Comparison of ENCODE assay signal across 22 cellular contexts in genomic region chr2:98715812-98716451, GRCh38. TPM values are rescaled to one million over a fixed set of nuclear protein-coding genes. Genes with fewer than 3 reads are reported as not detected.
A peak's percentile ranks its signal among the peaks of the same experiment; 100 is the strongest.
DNase-seq lines count a peak whose midpoint lies in the region; ATAC-seq and TF ChIP-seq lines count a peak whose summit lies in the region.
"Had no signal": no experiment of that assay in that cellular context is flagged by ENCODE, and none has a peak within 500 bp of the region (broad histone marks: within the 10 kb centered on the region; RNA-seq: fewer than 3 reads in every experiment).

No MANE protein-coding gene starts in this region.

- peaks cover 10% of the 10 kb centered on the region for H3K36me3 ChIP-seq in CD8-positive, alpha-beta T cell (ENCODE audit: insufficient read depth, low read length)
- H3K36me3 ChIP-seq in naive thymus-derived CD4-positive, alpha-beta T cell (ENCODE audit: control insufficient read depth in 2 of 3, insufficient read depth in 3 of 3, low read length in 3 of 3), result peaks cover 2 to 21% (median 14%) of the 10 kb centered on the region in 3 experiments
- H3K36me3 ChIP-seq: cardiac muscle cell had no signal

- no peaks in the 10 kb centered on the region for H3K27me3 ChIP-seq in CD8-positive, alpha-beta T cell (ENCODE audit: insufficient read depth, low read length)
- H3K27me3 ChIP-seq in naive thymus-derived CD4-positive, alpha-beta T cell (ENCODE audit: control insufficient read depth in 2 of 2, insufficient read depth in 2 of 2, low read length in 2 of 2), result no peaks in the 10 kb centered on the region
- H3K27me3 ChIP-seq: upper lobe of left lung had no signal

- H3K27ac Mint-ChIP-seq in activated CD4-positive, alpha-beta T cell treated with anti-CD3 and anti-CD28 coated beads, Interleukin-2, amount 10 ng/mL, durations not matched to agents 24 days and 14 days, result peak overlapping the region; percentile 45
- peak overlapping the region; percentile 92 for H3K27ac Mint-ChIP-seq in CD8-positive, alpha-beta T cell
- peak overlapping the region; percentile 19 for H3K27ac Mint-ChIP-seq in activated T-helper 1 cell treated with anti-CD3 and anti-CD28 coated beads, Interleukin-12 subunit alpha, Interleukin-12 subunit beta, Interleukin-2, Interleukin-4 antibody, amounts not matched to agents 30 ng/mL and 10 ng/mL and 1 ng/mL, durations not matched to agents 14 hours and 24 hours and 36 hours
- H3K27ac Mint-ChIP-seq in naive thymus-derived CD4-positive, alpha-beta T cell, result peak overlapping the region; percentile 50 to 97 (median 90)

- no peaks in the 10 kb centered on the region for H3K27me3 Mint-ChIP-seq in activated CD4-positive, alpha-beta T cell treated with anti-CD3 and anti-CD28 coated beads, Interleukin-2, amount 10 ng/mL, durations not matched to agents 24 days and 14 days
- H3K27me3 Mint-ChIP-seq in CD8-positive, alpha-beta T cell (ENCODE audit: low read depth), result no peaks in the 10 kb centered on the region
- no peaks in the 10 kb centered on the region for H3K27me3 Mint-ChIP-seq in activated T-helper 1 cell treated with anti-CD3 and anti-CD28 coated beads, Interleukin-12 subunit alpha, Interleukin-12 subunit beta, Interleukin-2, Interleukin-4 antibody, amounts not matched to agents 30 ng/mL and 10 ng/mL and 1 ng/mL, durations not matched to agents 14 hours and 24 hours and 36 hours (ENCODE audit: insufficient read depth)
- no peaks in the 10 kb centered on the region for H3K27me3 Mint-ChIP-seq in naive thymus-derived CD4-positive, alpha-beta T cell

- peak overlapping the region; percentile 22 for H3K27ac ChIP-seq in CD8-positive, alpha-beta T cell (ENCODE audit: low read depth, low read length)
- peak overlapping the region; percentile 67 for H3K27ac ChIP-seq in naive thymus-derived CD4-positive, alpha-beta T cell (ENCODE audit: low read depth, low read length)
- H3K27ac ChIP-seq: A549, cardiac muscle cell, GM23248, skin epidermis, upper lobe of left lung had no signal

- no peak for TF ChIP-seq CTCF in CD8-positive, alpha-beta T cell (IDR thresholded peaks at IDR 0.05)

- H3K9me3 Mint-ChIP-seq in activated CD4-positive, alpha-beta T cell treated with anti-CD3 and anti-CD28 coated beads, Interleukin-2, amount 10 ng/mL, durations not matched to agents 24 days and 14 days, result peaks cover 5% of the 10 kb centered on the region
- H3K9me3 Mint-ChIP-seq in CD8-positive, alpha-beta T cell, result peaks cover 7% of the 10 kb centered on the region
- peaks cover 6% of the 10 kb centered on the region for H3K9me3 Mint-ChIP-seq in activated T-helper 1 cell treated with anti-CD3 and anti-CD28 coated beads, Interleukin-12 subunit alpha, Interleukin-12 subunit beta, Interleukin-2, Interleukin-4 antibody, amounts not matched to agents 30 ng/mL and 10 ng/mL and 1 ng/mL, durations not matched to agents 14 hours and 24 hours and 36 hours
- peaks cover 0 to 21% (median 5%) of the 10 kb centered on the region in 11 donors for H3K9me3 Mint-ChIP-seq in naive thymus-derived CD4-positive, alpha-beta T cell

- intact Hi-C loops in activated CD4-positive, alpha-beta T cell treated with anti-CD3 and anti-CD28 coated beads, Interleukin-2, amount 10 ng/mL, durations not matched to agents 24 days and 14 days (cut with micrococcal nuclease), result no loop called here
- intact Hi-C loops in CD8-positive, alpha-beta T cell (cut with DNase I, micrococcal nuclease), result no loop called here
- intact Hi-C loops in activated T-helper 1 cell treated with anti-CD3 and anti-CD28 coated beads, Interleukin-12 subunit alpha, Interleukin-12 subunit beta, Interleukin-2, Interleukin-4 antibody, amounts not matched to agents 30 ng/mL and 10 ng/mL and 1 ng/mL, durations not matched to agents 14 hours and 24 hours and 36 hours (cut with micrococcal nuclease), result loop anchor here (2.0 kb wide), 1 partner anchor 13 kb away; no protein-coding TSS in a partner anchor
- intact Hi-C loops in naive thymus-derived CD4-positive, alpha-beta T cell (cut with micrococcal nuclease), result loop anchor here in 1 of 2 donors (1.0 kb wide), 1 partner anchor 52 kb away; no protein-coding TSS in a partner anchor

- H3K4me1 ChIP-seq in CD8-positive, alpha-beta T cell (ENCODE audit: insufficient read depth, low read length), result peaks cover 81% of the 10 kb centered on the region
- H3K4me1 ChIP-seq in naive thymus-derived CD4-positive, alpha-beta T cell (ENCODE audit: control insufficient read depth in 2 of 2, insufficient read depth in 2 of 2, low read length in 2 of 2), result peaks cover 56 to 58% of the 10 kb centered on the region in 2 donors
- H3K4me1 ChIP-seq: A549 had no signal

- H3K36me3 Mint-ChIP-seq in activated CD4-positive, alpha-beta T cell treated with anti-CD3 and anti-CD28 coated beads, Interleukin-2, amount 10 ng/mL, durations not matched to agents 24 days and 14 days (ENCODE audit: low read depth), result peaks cover 47% of the 10 kb centered on the region
- peaks cover 58% of the 10 kb centered on the region for H3K36me3 Mint-ChIP-seq in CD8-positive, alpha-beta T cell
- H3K36me3 Mint-ChIP-seq in activated T-helper 1 cell treated with anti-CD3 and anti-CD28 coated beads, Interleukin-12 subunit alpha, Interleukin-12 subunit beta, Interleukin-2, Interleukin-4 antibody, amounts not matched to agents 30 ng/mL and 10 ng/mL and 1 ng/mL, durations not matched to agents 14 hours and 24 hours and 36 hours (ENCODE audit: low read depth), result peaks cover 47% of the 10 kb centered on the region
- peaks cover 7 to 48% (median 33%) of the 10 kb centered on the region in 5 donors for H3K36me3 Mint-ChIP-seq in naive thymus-derived CD4-positive, alpha-beta T cell

- peaks cover 63% of the 10 kb centered on the region for H3K4me1 Mint-ChIP-seq in activated CD4-positive, alpha-beta T cell treated with anti-CD3 and anti-CD28 coated beads, Interleukin-2, amount 10 ng/mL, durations not matched to agents 24 days and 14 days
- H3K4me1 Mint-ChIP-seq in CD8-positive, alpha-beta T cell (ENCODE audit: low read depth), result peaks cover 90% of the 10 kb centered on the region
- H3K4me1 Mint-ChIP-seq in activated T-helper 1 cell treated with anti-CD3 and anti-CD28 coated beads, Interleukin-12 subunit alpha, Interleukin-12 subunit beta, Interleukin-2, Interleukin-4 antibody, amounts not matched to agents 30 ng/mL and 10 ng/mL and 1 ng/mL, durations not matched to agents 14 hours and 24 hours and 36 hours (ENCODE audit: low read depth), result peaks cover 77% of the 10 kb centered on the region
- peaks cover 58 to 97% (median 91%) of the 10 kb centered on the region in 7 donors for H3K4me1 Mint-ChIP-seq in naive thymus-derived CD4-positive, alpha-beta T cell

- no peak overlapping the region for H3K4me3 Mint-ChIP-seq in activated CD4-positive, alpha-beta T cell treated with anti-CD3 and anti-CD28 coated beads, Interleukin-2, amount 10 ng/mL, durations not matched to agents 24 days and 14 days
- H3K4me3 Mint-ChIP-seq in CD8-positive, alpha-beta T cell, result peak overlapping the region; percentile 58
- no peak overlapping the region for H3K4me3 Mint-ChIP-seq in activated T-helper 1 cell treated with anti-CD3 and anti-CD28 coated beads, Interleukin-12 subunit alpha, Interleukin-12 subunit beta, Interleukin-2, Interleukin-4 antibody, amounts not matched to agents 30 ng/mL and 10 ng/mL and 1 ng/mL, durations not matched to agents 14 hours and 24 hours and 36 hours
- H3K4me3 Mint-ChIP-seq in naive thymus-derived CD4-positive, alpha-beta T cell, result peak overlapping the region; percentile 5 to 84 (median 68)

- POLR2A ChIA-PET in CD8-positive, alpha-beta T cell (lab: Charles Lee), result interaction anchor here (1.0 to 1.7 kb wide), 3 partner anchors 12 to 55 kb away, joined by 3 to 5 read pairs (median 3); no protein-coding TSS in a partner anchor
- POLR2A ChIA-PET in naive thymus-derived CD4-positive, alpha-beta T cell (lab: Charles Lee), result interaction anchor here (0.7 to 28.9 kb wide), 5 partner anchors 13 to 78 kb away, joined by 3 to 604 read pairs (median 99); partner anchors contain the start of gene MGAT4A

- CTCF ChIA-PET in CD8-positive, alpha-beta T cell (lab: Charles Lee), result interaction anchor here (0.8 to 1.6 kb wide), 2 partner anchors 12 to 14 kb away, joined by 3 to 4 read pairs; no protein-coding TSS in a partner anchor
- CTCF ChIA-PET in naive thymus-derived CD4-positive, alpha-beta T cell (lab: Charles Lee), result interaction anchor here (0.5 kb wide), 1 partner anchor 67 kb away, joined by 7 read pairs; no protein-coding TSS in a partner anchor

- ATAC-seq in CD8-positive, alpha-beta T cell, result peak; percentile 49
- ATAC-seq in naive thymus-derived CD4-positive, alpha-beta T cell, result peak; percentile 65
- no peak for ATAC-seq in GM19395 (IDR thresholded peaks at IDR 0.05; ENCODE audit: unreplicated experiment)
- ATAC-seq: A549 had no signal

- H3K9me3 ChIP-seq in CD8-positive, alpha-beta T cell (ENCODE audit: low read length), result no peaks in the 10 kb centered on the region
- peaks cover 0 to 8% (median 0%) of the 10 kb centered on the region in 3 experiments for H3K9me3 ChIP-seq in naive thymus-derived CD4-positive, alpha-beta T cell (ENCODE audit: control insufficient read depth in 2 of 3, low read length in 3 of 3)
- H3K9me3 ChIP-seq: A549, upper lobe of left lung had no signal

- DNase-seq in activated CD4-positive, alpha-beta T cell treated with anti-CD3 and anti-CD28 coated beads, Interleukin-2, amount 10 ng/mL, durations not matched to agents 24 days and 14 days, result no peak
- DNase-seq in activated CD4-positive, alpha-beta T cell treated with anti-CD3 and anti-CD28 coated beads for 4 hours, result no peak
- DNase-seq in CD8-positive, alpha-beta T cell, result no peak
- DNase-seq in activated T-helper 1 cell treated with anti-CD3 and anti-CD28 coated beads, Interleukin-12 subunit alpha, Interleukin-12 subunit beta, Interleukin-2, Interleukin-4 antibody, amounts not matched to agents 30 ng/mL and 10 ng/mL and 1 ng/mL, durations not matched to agents 14 hours and 24 hours and 36 hours (ENCODE audit: low spot score), result no peak
- peak in 1 of 9 donors; percentile 40 for DNase-seq in naive thymus-derived CD4-positive, alpha-beta T cell
- DNase-seq in SHP77 treated with DMSO at 0.1 percent for 48 hours (lab: John Stamatoyannopoulos, UW) (no peak), NCI-H748 treated with DMSO at 0.1 percent for 48 hours (lab: John Stamatoyannopoulos, UW) (no peak)
- DNase-seq: amygdala; GM23248; mammary epithelial cell; NCI-H1048; NCI-H2029; NCI-H345; NCI-H82; nucleus accumbens; stimulated activated CD4-positive, alpha-beta T cell treated with anti-CD3 and anti-CD28 coated beads, Interleukin-4, amount 100 ng/mL, for 24 hours; upper lobe of left lung had no signal

- H3K4me3 ChIP-seq in CD8-positive, alpha-beta T cell (ENCODE audit: low read depth, low read length), result no peak overlapping the region
- no peak overlapping the region for H3K4me3 ChIP-seq in naive thymus-derived CD4-positive, alpha-beta T cell (ENCODE audit: low read length)
- H3K4me3 ChIP-seq: A549, cardiac muscle cell, GM23248, skin epidermis, upper lobe of left lung had no signal

RNA-seq across cellular contexts. Expression of gene MGAT4A, which starts 15.0 kb away (rescaled TPM):
- total RNA-seq in activated CD4-positive, alpha-beta T cell treated with anti-CD3 and anti-CD28 coated beads, Interleukin-2, amount 10 ng/mL, durations not matched to agents 24 days and 14 days, result 48.8 and 49.2 TPM in 2 replicates
- 100 to 1,000 TPM; 226 to 229 TPM for total RNA-seq in CD8-positive, alpha-beta T cell
- total RNA-seq in activated T-helper 1 cell treated with anti-CD3 and anti-CD28 coated beads, Interleukin-12 subunit alpha, Interleukin-12 subunit beta, Interleukin-2, Interleukin-4 antibody, amounts not matched to agents 30 ng/mL and 10 ng/mL and 1 ng/mL, durations not matched to agents 14 hours and 24 hours and 36 hours, result 47.0 and 49.7 TPM in 2 replicates
- total RNA-seq in naive thymus-derived CD4-positive, alpha-beta T cell, result 100 to 1,000 TPM; 125 to 308 (median 240) TPM
- 100 to 1,000 TPM; 262 to 349 TPM for polyA plus RNA-seq in naive thymus-derived CD4-positive, alpha-beta T cell
- polyA plus RNA-seq: BJ, GM23248 had no signal

Comparison
In these comparisons a context has a peak if more than half of its experiments do, and no peak if none do; other contexts are left out.
1. H3K27ac Mint-ChIP-seq: peak in every context shown above with its lines; median percentile 92 in CD8-positive, alpha-beta T cell; 90 in naive thymus-derived CD4-positive, alpha-beta T cell; 45 in activated CD4-positive, alpha-beta T cell treated with anti-CD3 and anti-CD28 coated beads, Interleukin-2, amount 10 ng/mL, durations not matched to agents 24 days and 14 days; 19 in activated T-helper 1 cell treated with anti-CD3 and anti-CD28 coated beads, Interleukin-12 subunit alpha, Interleukin-12 subunit beta, Interleukin-2, Interleukin-4 antibody, amounts not matched to agents 30 ng/mL and 10 ng/mL and 1 ng/mL, durations not matched to agents 14 hours and 24 hours and 36 hours.
2. H3K4me3 Mint-ChIP-seq: peak in CD8-positive, alpha-beta T cell (single experiment) and naive thymus-derived CD4-positive, alpha-beta T cell (10 of 10); none in activated CD4-positive, alpha-beta T cell treated with anti-CD3 and anti-CD28 coated beads, Interleukin-2, amount 10 ng/mL, durations not matched to agents 24 days and 14 days (single experiment) and activated T-helper 1 cell treated with anti-CD3 and anti-CD28 coated beads, Interleukin-12 subunit alpha, Interleukin-12 subunit beta, Interleukin-2, Interleukin-4 antibody, amounts not matched to agents 30 ng/mL and 10 ng/mL and 1 ng/mL, durations not matched to agents 14 hours and 24 hours and 36 hours (single experiment).